ENCODE assay signal across 8 cellular contexts in genomic region chr13:112942689-112943308, GRCh38. TPM values are rescaled to one million over a fixed set of nuclear protein-coding genes. Genes with fewer than 3 reads are reported as not detected.
DNase-seq lines count a peak whose midpoint lies in the region; ATAC-seq and TF ChIP-seq lines count a peak whose summit lies in the region.

No MANE protein-coding gene starts in this region.

- DNase-seq in DMS 273 treated with DMSO at 0.1 percent for 48 hours (lab: John Stamatoyannopoulos, UW): peak; percentile 70
- peak; percentile 96 for DNase-seq in HuH-7 (ENCODE audit: low spot score)
- DNase-seq in activated T-cell treated with anti-CD3 and anti-CD28 coated beads for 4 hours: peak; percentile 99
- DNase-seq in mucosa of gallbladder (ENCODE audit: low spot score): peak; percentile 97
- peak; percentile 92 to 93 for DNase-seq in stimulated activated CD8-positive, alpha-beta memory T cell treated with anti-CD3 and anti-CD28 coated beads, Interleukin-4, amount 100 ng/mL, for 1 hour (ENCODE audit: low read depth in 2 of 2, low spot score in 1 of 2)

- peak overlapping the region; percentile 74 for H3K4me2 ChIP-seq in OCI-LY3 (ENCODE audit: low read length)

- H3K9ac ChIP-seq in OCI-LY3 (ENCODE audit: low read length): peak overlapping the region; percentile 33; the same call in 1 of the 2 replicates

- H3K4me1 ChIP-seq in OCI-LY3 (ENCODE audit: low read length): peaks cover 4% of the 10 kb centered on the region; the same call in 1 of the 2 replicates
- H3K4me1 ChIP-seq in esophagus (ENCODE audit: control insufficient read depth in 2 of 2, insufficient read depth in 2 of 2, low read length in 1 of 2): peaks cover 3 to 10% of the 10 kb centered on the region in 2 donors

- WGBS in esophagus, 2 donors: 1% methylated on average over 18 of the region's 18 CpGs

- H3K27me3 ChIP-seq in OCI-LY3 (ENCODE audit: low read depth, low read length) (peaks cover 58% of the 10 kb centered on the region), esophagus (ENCODE audit: control insufficient read depth in 1 of 2, insufficient read depth in 2 of 2, low read length in 2 of 2) (no peaks in the 10 kb centered on the region)

- no peak overlapping the region for H2AFZ ChIP-seq in OCI-LY3 (ENCODE audit: low read depth, low read length)

- H3K4me3 ChIP-seq in OCI-LY3 (ENCODE audit: low read length) (peak overlapping the region; percentile 76), esophagus (ENCODE audit: low read depth in 1 of 2, low read length in 2 of 2) (peak overlapping the region; percentile 51 to 57)

- H3K27ac ChIP-seq in OCI-LY3 (ENCODE audit: low read length) (no peak overlapping the region), esophagus (ENCODE audit: low read depth in 2 of 2, low read length in 1 of 2) (peak overlapping the region in 1 of 2 donors; percentile 47)

- H3K36me3 ChIP-seq in OCI-LY3 (replicated peaks; ENCODE audit: low read depth, low read length): no peaks in the 10 kb centered on the region
- no peaks in the 10 kb centered on the region for H3K36me3 ChIP-seq in esophagus (ENCODE audit: control insufficient read depth in 2 of 2, insufficient read depth in 2 of 2, low read length in 1 of 2)

- peak; percentile 98 for TF ChIP-seq CTCF in OCI-LY3 (IDR thresholded peaks at IDR 0.05; ENCODE audit: low read depth, low read length)

- no peaks in the 10 kb centered on the region for H4K20me1 ChIP-seq in OCI-LY3 (ENCODE audit: insufficient read depth, low read length)

- no peaks in the 10 kb centered on the region for H3K79me2 ChIP-seq in OCI-LY3 (ENCODE audit: low read length)

- ATAC-seq in GM21528 (IDR thresholded peaks at IDR 0.05; ENCODE audit: low FRiP score, unreplicated experiment): peak; percentile 98

- H3K9me3 ChIP-seq in OCI-LY3 (ENCODE audit: insufficient read depth, low read length) (no peaks in the 10 kb centered on the region), esophagus (ENCODE audit: control insufficient read depth in 2 of 2, insufficient read depth in 1 of 2, low read depth in 1 of 2, low read length in 1 of 2) (no peaks in the 10 kb centered on the region)

RNA-seq across cellular contexts. Expression of gene MCF2L, which starts 26.2 kb away (rescaled TPM):
- polyA plus RNA-seq in esophagus: 10 to 100 TPM; 10.9 to 19.4 TPM
- total RNA-seq in mucosa of gallbladder: 91.8 TPM
